7 cellular contexts compared by ENCODE assay signal in genomic region chr5:147857302-147858129, GRCh38. TPM values are rescaled to one million over a fixed set of nuclear protein-coding genes. Genes with fewer than 3 reads are reported as not detected.
DNase-seq lines count a peak whose midpoint lies in the region; ATAC-seq, FAIRE-seq and TF ChIP-seq lines count a peak whose summit lies in the region.

No MANE protein-coding gene starts in this region.

- peak; percentile 98 for FAIRE-seq in islet of Langerhans (lab: Jason Lieb, UNC)

- H3K36me3 Mint-ChIP-seq in brain, result no peaks in the 10 kb centered on the region

- H3K4me3 ChIP-seq in SJSA1, result no peak overlapping the region

- no peaks in the 10 kb centered on the region for H3K4me1 Mint-ChIP-seq in brain

- no peaks in the 10 kb centered on the region for H3K9me3 Mint-ChIP-seq in brain

- H3K27ac Mint-ChIP-seq in brain, result peak overlapping the region in 1 of 5 experiments; percentile 3

- peaks cover 3% of the 10 kb centered on the region for H3K27me3 Mint-ChIP-seq in brain

- ATAC-seq in GM19455 (IDR thresholded peaks at IDR 0.05; ENCODE audit: unreplicated experiment) (peak; percentile 79), HG03558 (IDR thresholded peaks at IDR 0.05; ENCODE audit: extremely low read depth, unreplicated experiment) (peak; percentile 72)

- no peak overlapping the region for H3K4me3 Mint-ChIP-seq in brain

- no peak overlapping the region for H3K27ac ChIP-seq in SJSA1

- no peaks in the 10 kb centered on the region for H3K9me3 ChIP-seq in SJSA1 (replicated peaks)

- H3K4me1 ChIP-seq in SJSA1 (replicated peaks), result no peaks in the 10 kb centered on the region

- DNase-seq in GDM1 (lab: John Stamatoyannopoulos, UW), result peak; percentile 3
- DNase-seq in SJSA1 (ENCODE audit: low read depth in 1 of 2, low spot score in 2 of 2), result peak; percentile 61 to 68
- peak; percentile 43 to 51 for DNase-seq in stimulated activated CD4-positive, alpha-beta T cell treated with anti-CD3 and anti-CD28 coated beads, Interleukin-2, amount 100 ng/mL, for 24 hours

- H3K36me3 ChIP-seq in SJSA1, result no peaks in the 10 kb centered on the region

- peak; percentile 85 to 89 for TF ChIP-seq CTCF in brain (conservative IDR thresholded peaks at IDR 0.05)

- peaks cover 8% of the 10 kb centered on the region for H3K27me3 ChIP-seq in SJSA1 (replicated peaks)

RNA-seq across cellular contexts. Expression of gene SCGB3A2, which starts 21.0 kb away (rescaled TPM):
- not detected in 2 replicates for total RNA-seq in SJSA1 (2014; rRNA removed; shearing (Covaris generic))
- not detected for polyA plus RNA-seq in brain (ENCODE audit: insufficient read depth, low read depth, low replicate concordance)

RNA-seq across cellular contexts. Expression of gene SPINK1, which starts 26.0 kb away (rescaled TPM):
- total RNA-seq in SJSA1 (2014; rRNA removed; shearing (Covaris generic)), result not detected in 2 replicates
- polyA plus RNA-seq in brain (ENCODE audit: insufficient read depth, low read depth, low replicate concordance), result not detected

RNA-seq across cellular contexts. Expression of gene C5orf46, which starts 48.8 kb away (rescaled TPM):
- 4.3 TPM in 1 of 2 replicates, not detected in the other for total RNA-seq in SJSA1 (2014; rRNA removed; shearing (Covaris generic))
- polyA plus RNA-seq in brain (ENCODE audit: insufficient read depth, low read depth, low replicate concordance), result not detected

Comparison
In these comparisons a context has a peak if more than half of its experiments do, and no peak if none do; other contexts are left out.
1. DNase-seq: peak in every context shown above with its lines; median percentile 64 in SJSA1; 47 in stimulated activated CD4-positive, alpha-beta T cell treated with anti-CD3 and anti-CD28 coated beads, Interleukin-2, amount 100 ng/mL, for 24 hours; 3 in GDM1.